In the genomic region with DNA sequence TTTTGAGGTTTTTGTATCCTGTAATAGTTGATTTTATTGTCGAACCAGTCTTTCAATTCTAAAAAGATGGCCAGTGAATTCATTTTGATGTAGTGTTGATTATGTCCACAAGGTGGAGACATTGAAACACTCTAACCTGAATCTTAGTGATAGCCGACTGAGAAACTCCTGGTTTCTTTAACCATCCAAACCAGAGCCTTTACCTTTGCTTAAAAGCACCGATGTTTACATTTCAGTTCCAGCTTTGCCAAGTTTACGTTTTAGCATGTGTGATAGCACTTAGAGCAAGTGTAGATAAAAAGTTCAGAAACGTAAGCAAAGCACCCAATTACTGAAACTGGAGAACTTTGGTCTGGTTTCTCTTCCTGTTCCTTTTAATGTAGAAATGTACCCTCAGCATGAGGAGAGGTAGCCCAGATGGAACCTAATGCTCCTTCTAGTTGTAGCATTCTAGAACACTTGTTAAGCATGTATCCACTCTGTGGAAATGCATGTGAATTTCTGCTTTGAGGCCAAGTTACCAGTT, we compare ENCODE assay signal across 1 cellular context.
TF ChIP-seq lines count a peak whose summit lies in the region.

No MANE protein-coding gene starts in this region.

TF ChIP-seq in GM12878, 131 proteins besides CTCF, POLR2A, EP300 and RAD21 (continued from another document and continues in another):
- TF ChIP-seq, protein P1, sequence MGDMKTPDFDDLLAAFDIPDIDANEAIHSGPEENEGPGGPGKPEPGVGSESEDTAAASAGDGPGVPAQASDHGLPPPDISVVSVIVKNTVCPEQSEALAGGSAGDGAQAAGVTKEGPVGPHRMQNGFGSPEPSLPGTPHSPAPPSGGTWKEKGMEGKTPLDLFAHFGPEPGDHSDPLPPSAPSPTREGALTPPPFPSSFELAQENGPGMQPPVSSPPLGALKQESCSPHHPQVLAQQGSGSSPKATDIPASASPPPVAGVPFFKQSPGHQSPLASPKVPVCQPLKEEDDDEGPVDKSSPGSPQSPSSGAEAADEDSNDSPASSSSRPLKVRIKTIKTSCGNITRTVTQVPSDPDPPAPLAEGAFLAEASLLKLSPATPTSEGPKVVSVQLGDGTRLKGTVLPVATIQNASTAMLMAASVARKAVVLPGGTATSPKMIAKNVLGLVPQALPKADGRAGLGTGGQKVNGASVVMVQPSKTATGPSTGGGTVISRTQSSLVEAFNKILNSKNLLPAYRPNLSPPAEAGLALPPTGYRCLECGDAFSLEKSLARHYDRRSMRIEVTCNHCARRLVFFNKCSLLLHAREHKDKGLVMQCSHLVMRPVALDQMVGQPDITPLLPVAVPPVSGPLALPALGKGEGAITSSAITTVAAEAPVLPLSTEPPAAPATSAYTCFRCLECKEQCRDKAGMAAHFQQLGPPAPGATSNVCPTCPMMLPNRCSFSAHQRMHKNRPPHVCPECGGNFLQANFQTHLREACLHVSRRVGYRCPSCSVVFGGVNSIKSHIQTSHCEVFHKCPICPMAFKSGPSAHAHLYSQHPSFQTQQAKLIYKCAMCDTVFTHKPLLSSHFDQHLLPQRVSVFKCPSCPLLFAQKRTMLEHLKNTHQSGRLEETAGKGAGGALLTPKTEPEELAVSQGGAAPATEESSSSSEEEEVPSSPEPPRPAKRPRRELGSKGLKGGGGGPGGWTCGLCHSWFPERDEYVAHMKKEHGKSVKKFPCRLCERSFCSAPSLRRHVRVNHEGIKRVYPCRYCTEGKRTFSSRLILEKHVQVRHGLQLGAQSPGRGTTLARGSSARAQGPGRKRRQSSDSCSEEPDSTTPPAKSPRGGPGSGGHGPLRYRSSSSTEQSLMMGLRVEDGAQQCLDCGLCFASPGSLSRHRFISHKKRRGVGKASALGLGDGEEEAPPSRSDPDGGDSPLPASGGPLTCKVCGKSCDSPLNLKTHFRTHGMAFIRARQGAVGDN (IDR thresholded peaks at IDR 0.05): no peak
- TF ChIP-seq HDAC2 (IDR thresholded peaks at IDR 0.05): no peak
- TF ChIP-seq NR2C1 (IDR thresholded peaks at IDR 0.05): no peak
- no peak for TF ChIP-seq IRF4 (IDR thresholded peaks at IDR 0.05; ENCODE audit: low read depth, low read length)
- no peak for TF ChIP-seq HDGF (IDR thresholded peaks at IDR 0.05)
- no peak for TF ChIP-seq IKZF1 (conservative IDR thresholded peaks at IDR 0.05)
- no peak for TF ChIP-seq STAT1 (conservative IDR thresholded peaks at IDR 0.05)
- TF ChIP-seq, protein P2, sequence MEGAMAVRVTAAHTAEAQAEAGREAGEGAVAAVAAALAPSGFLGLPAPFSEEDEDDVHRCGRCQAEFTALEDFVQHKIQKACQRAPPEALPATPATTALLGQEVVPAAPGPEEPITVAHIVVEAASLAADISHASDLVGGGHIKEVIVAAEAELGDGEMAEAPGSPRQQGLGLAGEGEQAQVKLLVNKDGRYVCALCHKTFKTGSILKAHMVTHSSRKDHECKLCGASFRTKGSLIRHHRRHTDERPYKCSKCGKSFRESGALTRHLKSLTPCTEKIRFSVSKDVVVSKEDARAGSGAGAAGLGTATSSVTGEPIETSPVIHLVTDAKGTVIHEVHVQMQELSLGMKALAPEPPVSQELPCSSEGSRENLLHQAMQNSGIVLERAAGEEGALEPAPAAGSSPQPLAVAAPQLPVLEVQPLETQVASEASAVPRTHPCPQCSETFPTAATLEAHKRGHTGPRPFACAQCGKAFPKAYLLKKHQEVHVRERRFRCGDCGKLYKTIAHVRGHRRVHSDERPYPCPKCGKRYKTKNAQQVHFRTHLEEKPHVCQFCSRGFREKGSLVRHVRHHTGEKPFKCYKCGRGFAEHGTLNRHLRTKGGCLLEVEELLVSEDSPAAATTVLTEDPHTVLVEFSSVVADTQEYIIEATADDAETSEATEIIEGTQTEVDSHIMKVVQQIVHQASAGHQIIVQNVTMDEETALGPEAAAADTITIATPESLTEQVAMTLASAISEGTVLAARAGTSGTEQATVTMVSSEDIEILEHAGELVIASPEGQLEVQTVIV (IDR thresholded peaks at IDR 0.05; ENCODE audit: borderline replicate concordance, partially characterized antibody): no peak
- TF ChIP-seq JUND (IDR thresholded peaks at IDR 0.05; ENCODE audit: low read depth, low read length): no peak
- no peak for TF ChIP-seq ETV6 (conservative IDR thresholded peaks at IDR 0.05 in 1 of 2, IDR thresholded peaks at IDR 0.05 in 1 of 2; ENCODE audit: borderline replicate concordance in 1 of 2, low read depth in 1 of 2)
- TF ChIP-seq PAX5 (IDR thresholded peaks at IDR 0.05; ENCODE audit: borderline replicate concordance, low read depth, low read length): no peak
- TF ChIP-seq, protein P3, sequence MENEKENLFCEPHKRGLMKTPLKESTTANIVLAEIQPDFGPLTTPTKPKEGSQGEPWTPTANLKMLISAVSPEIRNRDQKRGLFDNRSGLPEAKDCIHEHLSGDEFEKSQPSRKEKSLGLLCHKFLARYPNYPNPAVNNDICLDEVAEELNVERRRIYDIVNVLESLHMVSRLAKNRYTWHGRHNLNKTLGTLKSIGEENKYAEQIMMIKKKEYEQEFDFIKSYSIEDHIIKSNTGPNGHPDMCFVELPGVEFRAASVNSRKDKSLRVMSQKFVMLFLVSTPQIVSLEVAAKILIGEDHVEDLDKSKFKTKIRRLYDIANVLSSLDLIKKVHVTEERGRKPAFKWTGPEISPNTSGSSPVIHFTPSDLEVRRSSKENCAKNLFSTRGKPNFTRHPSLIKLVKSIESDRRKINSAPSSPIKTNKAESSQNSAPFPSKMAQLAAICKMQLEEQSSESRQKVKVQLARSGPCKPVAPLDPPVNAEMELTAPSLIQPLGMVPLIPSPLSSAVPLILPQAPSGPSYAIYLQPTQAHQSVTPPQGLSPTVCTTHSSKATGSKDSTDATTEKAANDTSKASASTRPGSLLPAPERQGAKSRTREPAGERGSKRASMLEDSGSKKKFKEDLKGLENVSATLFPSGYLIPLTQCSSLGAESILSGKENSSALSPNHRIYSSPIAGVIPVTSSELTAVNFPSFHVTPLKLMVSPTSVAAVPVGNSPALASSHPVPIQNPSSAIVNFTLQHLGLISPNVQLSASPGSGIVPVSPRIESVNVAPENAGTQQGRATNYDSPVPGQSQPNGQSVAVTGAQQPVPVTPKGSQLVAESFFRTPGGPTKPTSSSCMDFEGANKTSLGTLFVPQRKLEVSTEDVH (IDR thresholded peaks at IDR 0.05; ENCODE audit: low read depth, partially characterized antibody): no peak
- TF ChIP-seq KLF5 (IDR thresholded peaks at IDR 0.05; ENCODE audit: partially characterized antibody): no peak
- TF ChIP-seq, protein P4, sequence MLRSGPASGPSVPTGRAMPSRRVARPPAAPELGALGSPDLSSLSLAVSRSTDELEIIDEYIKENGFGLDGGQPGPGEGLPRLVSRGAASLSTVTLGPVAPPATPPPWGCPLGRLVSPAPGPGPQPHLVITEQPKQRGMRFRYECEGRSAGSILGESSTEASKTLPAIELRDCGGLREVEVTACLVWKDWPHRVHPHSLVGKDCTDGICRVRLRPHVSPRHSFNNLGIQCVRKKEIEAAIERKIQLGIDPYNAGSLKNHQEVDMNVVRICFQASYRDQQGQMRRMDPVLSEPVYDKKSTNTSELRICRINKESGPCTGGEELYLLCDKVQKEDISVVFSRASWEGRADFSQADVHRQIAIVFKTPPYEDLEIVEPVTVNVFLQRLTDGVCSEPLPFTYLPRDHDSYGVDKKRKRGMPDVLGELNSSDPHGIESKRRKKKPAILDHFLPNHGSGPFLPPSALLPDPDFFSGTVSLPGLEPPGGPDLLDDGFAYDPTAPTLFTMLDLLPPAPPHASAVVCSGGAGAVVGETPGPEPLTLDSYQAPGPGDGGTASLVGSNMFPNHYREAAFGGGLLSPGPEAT (IDR thresholded peaks at IDR 0.05; ENCODE audit: low read depth): peak; percentile 52; the same call in 1 of the 2 replicates
- TF ChIP-seq POLR2AphosphoS2 (IDR thresholded peaks at IDR 0.05; ENCODE audit: low read depth, low read length): no peak
- TF ChIP-seq, protein P5, sequence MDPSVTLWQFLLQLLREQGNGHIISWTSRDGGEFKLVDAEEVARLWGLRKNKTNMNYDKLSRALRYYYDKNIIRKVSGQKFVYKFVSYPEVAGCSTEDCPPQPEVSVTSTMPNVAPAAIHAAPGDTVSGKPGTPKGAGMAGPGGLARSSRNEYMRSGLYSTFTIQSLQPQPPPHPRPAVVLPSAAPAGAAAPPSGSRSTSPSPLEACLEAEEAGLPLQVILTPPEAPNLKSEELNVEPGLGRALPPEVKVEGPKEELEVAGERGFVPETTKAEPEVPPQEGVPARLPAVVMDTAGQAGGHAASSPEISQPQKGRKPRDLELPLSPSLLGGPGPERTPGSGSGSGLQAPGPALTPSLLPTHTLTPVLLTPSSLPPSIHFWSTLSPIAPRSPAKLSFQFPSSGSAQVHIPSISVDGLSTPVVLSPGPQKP (IDR thresholded peaks at IDR 0.05; ENCODE audit: low read depth, low read length): no peak
- TF ChIP-seq MTA2 (IDR thresholded peaks at IDR 0.05; ENCODE audit: low read depth): peak; percentile 80; the same call in 1 of the 2 replicates
- no peak for TF ChIP-seq TARDBP (IDR thresholded peaks at IDR 0.05; ENCODE audit: borderline replicate concordance)
- TF ChIP-seq, protein P6, sequence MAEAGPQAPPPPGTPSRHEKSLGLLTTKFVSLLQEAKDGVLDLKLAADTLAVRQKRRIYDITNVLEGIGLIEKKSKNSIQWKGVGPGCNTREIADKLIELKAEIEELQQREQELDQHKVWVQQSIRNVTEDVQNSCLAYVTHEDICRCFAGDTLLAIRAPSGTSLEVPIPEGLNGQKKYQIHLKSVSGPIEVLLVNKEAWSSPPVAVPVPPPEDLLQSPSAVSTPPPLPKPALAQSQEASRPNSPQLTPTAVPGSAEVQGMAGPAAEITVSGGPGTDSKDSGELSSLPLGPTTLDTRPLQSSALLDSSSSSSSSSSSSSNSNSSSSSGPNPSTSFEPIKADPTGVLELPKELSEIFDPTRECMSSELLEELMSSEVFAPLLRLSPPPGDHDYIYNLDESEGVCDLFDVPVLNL (IDR thresholded peaks at IDR 0.05; ENCODE audit: low read depth, low read length): no peak
- no peak for TF ChIP-seq TAF1 (IDR thresholded peaks at IDR 0.05; ENCODE audit: borderline replicate concordance, low read depth, low read length)
- TF ChIP-seq MYB (IDR thresholded peaks at IDR 0.05; ENCODE audit: borderline replicate concordance, low read depth, low read length): no peak
- TF ChIP-seq NR2F1 (conservative IDR thresholded peaks at IDR 0.05): no peak
- TF ChIP-seq IKZF2 (IDR thresholded peaks at IDR 0.05): peak; percentile 57 to 59; a peak in 3 of 4 replicates
- TF ChIP-seq KDM1A (IDR thresholded peaks at IDR 0.05; ENCODE audit: borderline replicate concordance): no peak
- no peak for TF ChIP-seq SUZ12 (IDR thresholded peaks at IDR 0.05; ENCODE audit: unreplicated experiment)
- TF ChIP-seq NFYA (IDR thresholded peaks at IDR 0.05; ENCODE audit: borderline replicate concordance, low read depth, low read length): no peak
- TF ChIP-seq, protein P7, sequence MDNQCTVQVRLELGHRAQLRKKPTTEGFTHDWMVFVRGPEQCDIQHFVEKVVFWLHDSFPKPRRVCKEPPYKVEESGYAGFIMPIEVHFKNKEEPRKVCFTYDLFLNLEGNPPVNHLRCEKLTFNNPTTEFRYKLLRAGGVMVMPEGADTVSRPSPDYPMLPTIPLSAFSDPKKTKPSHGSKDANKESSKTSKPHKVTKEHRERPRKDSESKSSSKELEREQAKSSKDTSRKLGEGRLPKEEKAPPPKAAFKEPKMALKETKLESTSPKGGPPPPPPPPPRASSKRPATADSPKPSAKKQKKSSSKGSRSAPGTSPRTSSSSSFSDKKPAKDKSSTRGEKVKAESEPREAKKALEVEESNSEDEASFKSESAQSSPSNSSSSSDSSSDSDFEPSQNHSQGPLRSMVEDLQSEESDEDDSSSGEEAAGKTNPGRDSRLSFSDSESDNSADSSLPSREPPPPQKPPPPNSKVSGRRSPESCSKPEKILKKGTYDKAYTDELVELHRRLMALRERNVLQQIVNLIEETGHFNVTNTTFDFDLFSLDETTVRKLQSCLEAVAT (IDR thresholded peaks at IDR 0.05): no peak
- TF ChIP-seq, protein P8, sequence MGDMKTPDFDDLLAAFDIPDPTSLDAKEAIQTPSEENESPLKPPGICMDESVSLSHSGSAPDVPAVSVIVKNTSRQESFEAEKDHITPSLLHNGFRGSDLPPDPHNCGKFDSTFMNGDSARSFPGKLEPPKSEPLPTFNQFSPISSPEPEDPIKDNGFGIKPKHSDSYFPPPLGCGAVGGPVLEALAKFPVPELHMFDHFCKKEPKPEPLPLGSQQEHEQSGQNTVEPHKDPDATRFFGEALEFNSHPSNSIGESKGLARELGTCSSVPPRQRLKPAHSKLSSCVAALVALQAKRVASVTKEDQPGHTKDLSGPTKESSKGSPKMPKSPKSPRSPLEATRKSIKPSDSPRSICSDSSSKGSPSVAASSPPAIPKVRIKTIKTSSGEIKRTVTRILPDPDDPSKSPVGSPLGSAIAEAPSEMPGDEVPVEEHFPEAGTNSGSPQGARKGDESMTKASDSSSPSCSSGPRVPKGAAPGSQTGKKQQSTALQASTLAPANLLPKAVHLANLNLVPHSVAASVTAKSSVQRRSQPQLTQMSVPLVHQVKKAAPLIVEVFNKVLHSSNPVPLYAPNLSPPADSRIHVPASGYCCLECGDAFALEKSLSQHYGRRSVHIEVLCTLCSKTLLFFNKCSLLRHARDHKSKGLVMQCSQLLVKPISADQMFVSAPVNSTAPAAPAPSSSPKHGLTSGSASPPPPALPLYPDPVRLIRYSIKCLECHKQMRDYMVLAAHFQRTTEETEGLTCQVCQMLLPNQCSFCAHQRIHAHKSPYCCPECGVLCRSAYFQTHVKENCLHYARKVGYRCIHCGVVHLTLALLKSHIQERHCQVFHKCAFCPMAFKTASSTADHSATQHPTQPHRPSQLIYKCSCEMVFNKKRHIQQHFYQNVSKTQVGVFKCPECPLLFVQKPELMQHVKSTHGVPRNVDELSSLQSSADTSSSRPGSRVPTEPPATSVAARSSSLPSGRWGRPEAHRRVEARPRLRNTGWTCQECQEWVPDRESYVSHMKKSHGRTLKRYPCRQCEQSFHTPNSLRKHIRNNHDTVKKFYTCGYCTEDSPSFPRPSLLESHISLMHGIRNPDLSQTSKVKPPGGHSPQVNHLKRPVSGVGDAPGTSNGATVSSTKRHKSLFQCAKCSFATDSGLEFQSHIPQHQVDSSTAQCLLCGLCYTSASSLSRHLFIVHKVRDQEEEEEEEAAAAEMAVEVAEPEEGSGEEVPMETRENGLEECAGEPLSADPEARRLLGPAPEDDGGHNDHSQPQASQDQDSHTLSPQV (IDR thresholded peaks at IDR 0.05): no peak
- no peak for TF ChIP-seq SIN3A (IDR thresholded peaks at IDR 0.05; ENCODE audit: low read depth, low read length)
- TF ChIP-seq ZNF274 (IDR thresholded peaks at IDR 0.05; ENCODE audit: insufficient read depth, insufficient read length): no peak
- TF ChIP-seq, protein P9, sequence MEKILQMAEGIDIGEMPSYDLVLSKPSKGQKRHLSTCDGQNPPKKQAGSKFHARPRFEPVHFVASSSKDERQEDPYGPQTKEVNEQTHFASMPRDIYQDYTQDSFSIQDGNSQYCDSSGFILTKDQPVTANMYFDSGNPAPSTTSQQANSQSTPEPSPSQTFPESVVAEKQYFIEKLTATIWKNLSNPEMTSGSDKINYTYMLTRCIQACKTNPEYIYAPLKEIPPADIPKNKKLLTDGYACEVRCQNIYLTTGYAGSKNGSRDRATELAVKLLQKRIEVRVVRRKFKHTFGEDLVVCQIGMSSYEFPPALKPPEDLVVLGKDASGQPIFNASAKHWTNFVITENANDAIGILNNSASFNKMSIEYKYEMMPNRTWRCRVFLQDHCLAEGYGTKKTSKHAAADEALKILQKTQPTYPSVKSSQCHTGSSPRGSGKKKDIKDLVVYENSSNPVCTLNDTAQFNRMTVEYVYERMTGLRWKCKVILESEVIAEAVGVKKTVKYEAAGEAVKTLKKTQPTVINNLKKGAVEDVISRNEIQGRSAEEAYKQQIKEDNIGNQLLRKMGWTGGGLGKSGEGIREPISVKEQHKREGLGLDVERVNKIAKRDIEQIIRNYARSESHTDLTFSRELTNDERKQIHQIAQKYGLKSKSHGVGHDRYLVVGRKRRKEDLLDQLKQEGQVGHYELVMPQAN (conservative IDR thresholded peaks at IDR 0.05): no peak
- no peak for TF ChIP-seq WRNIP1 (IDR thresholded peaks at IDR 0.05; ENCODE audit: borderline replicate concordance, low read depth, low read length)
- no peak for TF ChIP-seq ZSCAN29 (IDR thresholded peaks at IDR 0.05)
- TF ChIP-seq GATAD2B (conservative IDR thresholded peaks at IDR 0.05; ENCODE audit: low read depth): no peak
- no peak for TF ChIP-seq CREM (IDR thresholded peaks at IDR 0.05; ENCODE audit: low read depth)
- no peak for TF ChIP-seq CHD4 (IDR thresholded peaks at IDR 0.05)
